In the genomic region with DNA sequence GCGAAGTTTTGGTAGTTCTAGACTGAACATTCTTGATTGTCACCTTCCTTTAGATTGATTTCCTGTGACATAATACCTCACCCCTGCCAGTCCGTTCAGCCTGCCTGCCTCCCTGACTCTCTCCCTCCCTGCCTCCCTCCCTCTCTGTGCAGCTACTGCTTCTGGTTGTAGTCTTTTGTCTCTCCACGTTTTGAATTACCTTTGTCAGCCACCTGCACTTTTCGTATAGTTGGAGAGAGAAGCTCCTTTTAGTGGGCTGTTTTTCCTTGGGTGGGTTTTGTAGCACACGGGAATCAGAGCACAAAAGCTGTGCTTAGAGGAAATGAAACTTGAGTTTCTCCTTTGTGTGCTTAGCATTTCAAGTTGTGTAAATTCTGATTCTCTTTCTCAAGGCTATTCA, we compare ENCODE assay signal across 8 cellular contexts. TPM values are rescaled to one million over a fixed set of nuclear protein-coding genes. Genes with fewer than 3 reads are reported as not detected.
DNase-seq lines count a peak whose midpoint lies in the region; ATAC-seq and TF ChIP-seq lines count a peak whose summit lies in the region.

No MANE protein-coding gene starts in this region.

- H3K4me2 ChIP-seq in BLaER1 treated with 17β-estradiol and CSF1 and Interleukin-3, amounts not matched to agents 10 nM and 100 nM, result peak overlapping the region; percentile 24 to 87 (median 62)
- no peak overlapping the region for H3K4me2 ChIP-seq in mammary epithelial cell (ENCODE audit: insufficient read depth, low read depth, low read length)

- H3K27ac ChIP-seq in BLaER1 treated with 17β-estradiol and CSF1 and Interleukin-3, amounts not matched to agents 10 nM and 100 nM, result peak overlapping the region in 10 of 11 experiments; percentile 1 to 75 (median 54); a peak in 16 of 22 replicates
- H3K27ac ChIP-seq in mammary epithelial cell (ENCODE audit: insufficient read depth, low read depth, low read length), result no peak overlapping the region
- no peak overlapping the region for H3K27ac ChIP-seq in brain microvascular endothelial cell

- H3K4me3 ChIP-seq in BLaER1 treated with 17β-estradiol and CSF1 and Interleukin-3, amounts not matched to agents 10 nM and 100 nM, result peak overlapping the region in 3 of 10 experiments; percentile 18 to 31 (median 24); a peak in 1 of 20 replicates
- H3K4me3 ChIP-seq in mammary epithelial cell (replicated peaks in 1 of 3; ENCODE audit: insufficient read depth in 1 of 3, low read depth in 2 of 3, low read length in 3 of 3) (no peak overlapping the region), brain microvascular endothelial cell (ENCODE audit: low read depth, low read length) (no peak overlapping the region)

- no peak overlapping the region for H2AFZ ChIP-seq in mammary epithelial cell (ENCODE audit: low read depth, low read length)

- H3K79me2 ChIP-seq in mammary epithelial cell (ENCODE audit: insufficient read depth, low read length), result peaks cover 19% of the 10 kb centered on the region

- H3K9me3 ChIP-seq in BLaER1 treated with 17β-estradiol and CSF1 and Interleukin-3, amounts not matched to agents 10 nM and 100 nM (replicated peaks in 1 of 11), result no peaks in the 10 kb centered on the region
- no peaks in the 10 kb centered on the region for H3K9me3 ChIP-seq in mammary epithelial cell (replicated peaks; ENCODE audit: insufficient read depth, low read length)

- TF ChIP-seq CTCF in mammary epithelial cell (conservative IDR thresholded peaks at IDR 0.05 in 1 of 2, IDR thresholded peaks at IDR 0.05 in 1 of 2; ENCODE audit: extremely low read depth in 1 of 2, insufficient read depth in 1 of 2, low read depth in 1 of 2, low read length in 2 of 2), result no peak
- no peak for TF ChIP-seq CTCF in brain microvascular endothelial cell (IDR thresholded peaks at IDR 0.05; ENCODE audit: low read depth, low read length, missing control alignments)

- peaks cover 34% of the 10 kb centered on the region for H3K36me3 Mint-ChIP-seq in activated naive CD8-positive, alpha-beta T cell treated with anti-CD3 and anti-CD28 coated beads for 36 hours

- H3K4me1 Mint-ChIP-seq in activated naive CD8-positive, alpha-beta T cell treated with anti-CD3 and anti-CD28 coated beads for 36 hours, result peaks cover 17% of the 10 kb centered on the region

- H3K9me3 Mint-ChIP-seq in activated naive CD8-positive, alpha-beta T cell treated with anti-CD3 and anti-CD28 coated beads for 36 hours, result no peaks in the 10 kb centered on the region

- CTCF ChIA-PET in mammary epithelial cell (lab: Charles Lee; ENCODE audit: low non-redundant PET), result no interaction called here

- dilution Hi-C loops in mammary epithelial cell (cut with HindIII; ENCODE audit: low sequenced_read_pairs), result no loop called here

- peak overlapping the region; percentile 17 for H3K27ac Mint-ChIP-seq in activated naive CD8-positive, alpha-beta T cell treated with anti-CD3 and anti-CD28 coated beads for 36 hours

- 50% methylated on average over 5 of the region's 5 CpGs for WGBS in mammary epithelial cell (ENCODE audit: low coverage, missing lambda C conversion rate)

- H4K20me1 ChIP-seq in BLaER1 treated with 17β-estradiol and CSF1 and Interleukin-3, amounts not matched to agents 10 nM and 100 nM, result peaks cover 2 to 66% (median 31%) of the 10 kb centered on the region in 11 experiments; a peak in 14 of 22 replicates
- H4K20me1 ChIP-seq in mammary epithelial cell (ENCODE audit: insufficient read depth, low read length), result no peaks in the 10 kb centered on the region

- in situ Hi-C loops in mammary epithelial cell (cut with MboI; ENCODE audit: low sequenced_read_pairs in 2 of 2), result no loop called here
- in situ Hi-C loops in brain microvascular endothelial cell (cut with HindIII; ENCODE audit: low pct_ligation_motif_present, low sequenced_read_pairs), result no loop called here

- no peaks in the 10 kb centered on the region for H3K27me3 ChIP-seq in BLaER1 treated with 17β-estradiol and CSF1 and Interleukin-3, amounts not matched to agents 10 nM and 100 nM
- no peaks in the 10 kb centered on the region for H3K27me3 ChIP-seq in mammary epithelial cell (ENCODE audit: insufficient read depth, low read length)
- no peaks in the 10 kb centered on the region for H3K27me3 ChIP-seq in brain microvascular endothelial cell (replicated peaks)

- peak; percentile 96 for ATAC-seq in HG03103 (IDR thresholded peaks at IDR 0.05; ENCODE audit: low read depth, unreplicated experiment)

- no TSS peak for BruUV-seq in mammary epithelial cell (replicated peaks; lab: Mats Ljungman, UMichigan)

- peaks cover 22 to 56% (median 36%) of the 10 kb centered on the region in 10 experiments for H3K4me1 ChIP-seq in BLaER1 treated with 17β-estradiol and CSF1 and Interleukin-3, amounts not matched to agents 10 nM and 100 nM
- no peaks in the 10 kb centered on the region for H3K4me1 ChIP-seq in mammary epithelial cell (ENCODE audit: insufficient read depth, low read length)

- peaks cover 45 to 100% (median 90%) of the 10 kb centered on the region in 11 experiments for H3K36me3 ChIP-seq in BLaER1 treated with 17β-estradiol and CSF1 and Interleukin-3, amounts not matched to agents 10 nM and 100 nM
- H3K36me3 ChIP-seq in mammary epithelial cell (ENCODE audit: insufficient read depth, low read length), result peaks cover 11% of the 10 kb centered on the region
- no peaks in the 10 kb centered on the region for H3K36me3 ChIP-seq in brain microvascular endothelial cell (replicated peaks)

- H3K27me3 Mint-ChIP-seq in activated naive CD8-positive, alpha-beta T cell treated with anti-CD3 and anti-CD28 coated beads for 36 hours, result no peaks in the 10 kb centered on the region

- intact Hi-C loops in mammary epithelial cell (cut with micrococcal nuclease), result no loop called here

- DNase-seq in GM19238 (ENCODE audit: insufficient read length, low spot score) (peak; percentile 12), LoVo (ENCODE audit: low spot score) (no peak), mammary epithelial cell (no peak), brain microvascular endothelial cell (no peak), NCI-H510A treated with DMSO at 0.1 percent for 48 hours (lab: John Stamatoyannopoulos, UW) (no peak)
- peak; percentile 4 for DNase-seq in activated naive CD8-positive, alpha-beta T cell treated with anti-CD3 and anti-CD28 coated beads for 36 hours

- H3K9ac ChIP-seq in BLaER1 treated with 17β-estradiol and CSF1 and Interleukin-3, amounts not matched to agents 10 nM and 100 nM, result peak overlapping the region in 7 of 11 experiments; percentile 1 to 60 (median 32); a peak in 7 of 22 replicates
- H3K9ac ChIP-seq in mammary epithelial cell (ENCODE audit: insufficient read depth, low read length), result no peak overlapping the region

- peak overlapping the region; percentile 0 for H3K4me3 Mint-ChIP-seq in activated naive CD8-positive, alpha-beta T cell treated with anti-CD3 and anti-CD28 coated beads for 36 hours

RNA-seq across cellular contexts. Expression of gene MSMO1, which starts 32.6 kb away (rescaled TPM):
- total RNA-seq in activated naive CD8-positive, alpha-beta T cell treated with anti-CD3 and anti-CD28 coated beads for 36 hours, result 10 to 100 TPM; 29.2 to 30.0 TPM
- total RNA-seq in mammary epithelial cell, result 100 to 1,000 TPM; 284 to 459 TPM
- polyA plus RNA-seq in mammary epithelial cell, result 248 TPM
- 297 TPM for polyA minus RNA-seq in mammary epithelial cell

Comparison
In these comparisons a context has a peak if more than half of its experiments do, and no peak if none do; other contexts are left out.
1. H3K27ac ChIP-seq: peak in BLaER1 treated with 17β-estradiol and CSF1 and Interleukin-3, amounts not matched to agents 10 nM and 100 nM (10 of 11); none in mammary epithelial cell (single experiment) and brain microvascular endothelial cell (single experiment).
2. DNase-seq: peak in GM19238 (single experiment) and activated naive CD8-positive, alpha-beta T cell treated with anti-CD3 and anti-CD28 coated beads for 36 hours (single experiment); none in LoVo (single experiment), mammary epithelial cell (single experiment), brain microvascular endothelial cell (single experiment) and NCI-H510A treated with DMSO at 0.1 percent for 48 hours (single experiment).
3. RNA of gene MSMO1, which starts 32.6 kb away (total RNA-seq): 284 to 459 TPM in mammary epithelial cell; 29.2 to 30.0 TPM in activated naive CD8-positive, alpha-beta T cell treated with anti-CD3 and anti-CD28 coated beads for 36 hours; every median in the first group is over 4 times any median in the second.